ENCODE assay signal across 1 cellular context in the genomic region with DNA sequence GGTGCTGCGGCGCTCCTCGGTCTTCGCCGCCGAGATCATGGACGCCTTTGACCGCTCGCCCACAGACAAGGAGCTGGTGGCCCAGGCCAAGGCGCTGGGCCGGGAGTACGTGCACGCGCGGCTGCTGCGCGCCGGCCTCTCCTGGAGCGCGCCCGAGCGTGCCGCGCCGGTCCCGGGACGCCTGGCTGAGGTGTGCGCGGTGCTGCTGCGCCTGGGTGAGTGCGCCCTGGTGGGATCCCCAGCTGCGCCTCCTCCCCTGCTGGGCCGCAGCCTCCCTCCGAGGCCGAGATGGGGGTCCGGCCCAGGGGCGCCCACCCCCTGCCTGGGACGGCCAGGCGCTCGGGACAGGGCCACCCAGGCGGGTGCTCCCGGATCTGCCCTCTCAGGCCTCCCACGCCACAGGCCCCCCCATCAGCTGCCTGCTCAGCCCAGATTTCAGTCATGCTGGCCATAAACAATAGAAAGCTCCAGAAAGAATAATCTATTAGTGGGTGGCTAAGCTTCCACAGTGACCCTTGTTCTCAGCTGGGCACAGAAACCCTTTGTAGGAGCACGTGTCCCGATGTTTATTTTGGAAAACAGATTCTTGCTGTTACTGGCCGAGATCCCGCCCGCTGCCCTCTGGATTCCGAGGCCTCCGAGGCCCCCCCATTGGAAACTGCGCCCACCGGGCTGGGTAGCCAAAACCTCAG.
TF ChIP-seq lines count a peak whose summit lies in the region.

No MANE protein-coding gene starts in this region.

TF ChIP-seq in HepG2, 621 proteins besides CTCF, POLR2A, EP300 and RAD21 (continued from another document and continues in another):
- TF ChIP-seq, protein P1, sequence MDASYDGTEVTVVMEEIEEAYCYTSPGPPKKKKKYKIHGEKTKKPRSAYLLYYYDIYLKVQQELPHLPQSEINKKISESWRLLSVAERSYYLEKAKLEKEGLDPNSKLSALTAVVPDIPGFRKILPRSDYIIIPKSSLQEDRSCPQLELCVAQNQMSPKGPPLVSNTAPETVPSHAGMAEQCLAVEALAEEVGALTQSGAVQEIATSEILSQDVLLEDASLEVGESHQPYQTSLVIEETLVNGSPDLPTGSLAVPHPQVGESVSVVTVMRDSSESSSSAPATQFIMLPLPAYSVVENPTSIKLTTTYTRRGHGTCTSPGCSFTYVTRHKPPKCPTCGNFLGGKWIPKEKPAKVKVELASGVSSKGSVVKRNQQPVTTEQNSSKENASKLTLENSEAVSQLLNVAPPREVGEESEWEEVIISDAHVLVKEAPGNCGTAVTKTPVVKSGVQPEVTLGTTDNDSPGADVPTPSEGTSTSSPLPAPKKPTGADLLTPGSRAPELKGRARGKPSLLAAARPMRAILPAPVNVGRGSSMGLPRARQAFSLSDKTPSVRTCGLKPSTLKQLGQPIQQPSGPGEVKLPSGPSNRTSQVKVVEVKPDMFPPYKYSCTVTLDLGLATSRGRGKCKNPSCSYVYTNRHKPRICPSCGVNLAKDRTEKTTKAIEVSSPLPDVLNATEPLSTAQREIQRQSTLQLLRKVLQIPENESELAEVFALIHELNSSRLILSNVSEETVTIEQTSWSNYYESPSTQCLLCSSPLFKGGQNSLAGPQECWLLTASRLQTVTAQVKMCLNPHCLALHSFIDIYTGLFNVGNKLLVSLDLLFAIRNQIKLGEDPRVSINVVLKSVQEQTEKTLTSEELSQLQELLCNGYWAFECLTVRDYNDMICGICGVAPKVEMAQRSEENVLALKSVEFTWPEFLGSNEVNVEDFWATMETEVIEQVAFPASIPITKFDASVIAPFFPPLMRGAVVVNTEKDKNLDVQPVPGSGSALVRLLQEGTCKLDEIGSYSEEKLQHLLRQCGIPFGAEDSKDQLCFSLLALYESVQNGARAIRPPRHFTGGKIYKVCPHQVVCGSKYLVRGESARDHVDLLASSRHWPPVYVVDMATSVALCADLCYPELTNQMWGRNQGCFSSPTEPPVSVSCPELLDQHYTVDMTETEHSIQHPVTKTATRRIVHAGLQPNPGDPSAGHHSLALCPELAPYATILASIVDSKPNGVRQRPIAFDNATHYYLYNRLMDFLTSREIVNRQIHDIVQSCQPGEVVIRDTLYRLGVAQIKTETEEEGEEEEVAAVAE (CRISPR knock-in tag; IDR thresholded peaks at IDR 0.05; ENCODE audit: borderline replicate concordance) = no peak
- no peak for TF ChIP-seq ZNF839 (CRISPR knock-in tag; IDR thresholded peaks at IDR 0.05; ENCODE audit: borderline replicate concordance)
- TF ChIP-seq ARNTL (CRISPR knock-in tag; IDR thresholded peaks at IDR 0.05) = peak; percentile 60; the same call in 1 of the 2 replicates
- TF ChIP-seq, protein P2, sequence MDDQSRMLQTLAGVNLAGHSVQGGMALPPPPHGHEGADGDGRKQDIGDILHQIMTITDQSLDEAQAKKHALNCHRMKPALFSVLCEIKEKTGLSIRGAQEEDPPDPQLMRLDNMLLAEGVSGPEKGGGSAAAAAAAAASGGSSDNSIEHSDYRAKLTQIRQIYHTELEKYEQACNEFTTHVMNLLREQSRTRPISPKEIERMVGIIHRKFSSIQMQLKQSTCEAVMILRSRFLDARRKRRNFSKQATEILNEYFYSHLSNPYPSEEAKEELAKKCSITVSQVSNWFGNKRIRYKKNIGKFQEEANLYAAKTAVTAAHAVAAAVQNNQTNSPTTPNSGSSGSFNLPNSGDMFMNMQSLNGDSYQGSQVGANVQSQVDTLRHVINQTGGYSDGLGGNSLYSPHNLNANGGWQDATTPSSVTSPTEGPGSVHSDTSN (CRISPR knock-in tag; IDR thresholded peaks at IDR 0.05; ENCODE audit: borderline replicate concordance) = peak; percentile 67; the same call in 1 of the 2 replicates
- TF ChIP-seq ZNF572 (CRISPR knock-in tag; IDR thresholded peaks at IDR 0.05) = no peak
- peak; percentile 67; the same call in 1 of the 2 replicates for TF ChIP-seq ZNF256 (CRISPR knock-in tag; conservative IDR thresholded peaks at IDR 0.05)
- TF ChIP-seq MEIS2 (CRISPR knock-in tag; IDR thresholded peaks at IDR 0.05) = peak; percentile 20; the same call in 1 of the 2 replicates
- TF ChIP-seq ZNF331 (CRISPR knock-in tag; IDR thresholded peaks at IDR 0.05) = peak; percentile 53
- 0 out of 2 replicates have a peak, but pooled peaks have one; percentile 45 for TF ChIP-seq ZNF773 (CRISPR knock-in tag; IDR thresholded peaks at IDR 0.05; ENCODE audit: borderline replicate concordance)
- TF ChIP-seq, protein P3, sequence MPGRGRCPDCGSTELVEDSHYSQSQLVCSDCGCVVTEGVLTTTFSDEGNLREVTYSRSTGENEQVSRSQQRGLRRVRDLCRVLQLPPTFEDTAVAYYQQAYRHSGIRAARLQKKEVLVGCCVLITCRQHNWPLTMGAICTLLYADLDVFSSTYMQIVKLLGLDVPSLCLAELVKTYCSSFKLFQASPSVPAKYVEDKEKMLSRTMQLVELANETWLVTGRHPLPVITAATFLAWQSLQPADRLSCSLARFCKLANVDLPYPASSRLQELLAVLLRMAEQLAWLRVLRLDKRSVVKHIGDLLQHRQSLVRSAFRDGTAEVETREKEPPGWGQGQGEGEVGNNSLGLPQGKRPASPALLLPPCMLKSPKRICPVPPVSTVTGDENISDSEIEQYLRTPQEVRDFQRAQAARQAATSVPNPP (CRISPR knock-in tag; IDR thresholded peaks at IDR 0.05) = 0 out of 2 replicates have a peak, but pooled peaks have one; percentile 47
- TF ChIP-seq, protein P4, sequence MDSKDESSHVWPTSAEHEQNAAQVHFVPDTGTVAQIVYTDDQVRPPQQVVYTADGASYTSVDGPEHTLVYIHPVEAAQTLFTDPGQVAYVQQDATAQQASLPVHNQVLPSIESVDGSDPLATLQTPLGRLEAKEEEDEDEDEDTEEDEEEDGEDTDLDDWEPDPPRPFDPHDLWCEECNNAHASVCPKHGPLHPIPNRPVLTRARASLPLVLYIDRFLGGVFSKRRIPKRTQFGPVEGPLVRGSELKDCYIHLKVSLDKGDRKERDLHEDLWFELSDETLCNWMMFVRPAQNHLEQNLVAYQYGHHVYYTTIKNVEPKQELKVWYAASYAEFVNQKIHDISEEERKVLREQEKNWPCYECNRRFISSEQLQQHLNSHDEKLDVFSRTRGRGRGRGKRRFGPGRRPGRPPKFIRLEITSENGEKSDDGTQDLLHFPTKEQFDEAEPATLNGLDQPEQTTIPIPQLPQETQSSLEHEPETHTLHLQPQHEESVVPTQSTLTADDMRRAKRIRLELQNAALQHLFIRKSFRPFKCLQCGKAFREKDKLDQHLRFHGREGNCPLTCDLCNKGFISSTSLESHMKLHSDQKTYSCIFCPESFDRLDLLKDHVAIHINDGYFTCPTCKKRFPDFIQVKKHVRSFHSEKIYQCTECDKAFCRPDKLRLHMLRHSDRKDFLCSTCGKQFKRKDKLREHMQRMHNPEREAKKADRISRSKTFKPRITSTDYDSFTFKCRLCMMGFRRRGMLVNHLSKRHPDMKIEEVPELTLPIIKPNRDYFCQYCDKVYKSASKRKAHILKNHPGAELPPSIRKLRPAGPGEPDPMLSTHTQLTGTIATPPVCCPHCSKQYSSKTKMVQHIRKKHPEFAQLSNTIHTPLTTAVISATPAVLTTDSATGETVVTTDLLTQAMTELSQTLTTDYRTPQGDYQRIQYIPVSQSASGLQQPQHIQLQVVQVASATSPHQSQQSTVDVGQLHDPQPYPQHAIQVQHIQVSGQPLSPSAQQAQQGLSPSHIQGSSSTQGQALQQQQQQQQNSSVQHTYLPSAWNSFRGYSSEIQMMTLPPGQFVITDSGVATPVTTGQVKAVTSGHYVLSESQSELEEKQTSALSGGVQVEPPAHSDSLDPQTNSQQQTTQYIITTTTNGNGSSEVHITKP (CRISPR knock-in tag; IDR thresholded peaks at IDR 0.05; ENCODE audit: low read depth) = no peak
- 0 out of 2 replicates have a peak, but pooled peaks have one; percentile 56 for TF ChIP-seq ZNF124 (CRISPR knock-in tag; IDR thresholded peaks at IDR 0.05)
- TF ChIP-seq KLF6 (CRISPR knock-in tag; IDR thresholded peaks at IDR 0.05) = no peak
- TF ChIP-seq, protein P5, sequence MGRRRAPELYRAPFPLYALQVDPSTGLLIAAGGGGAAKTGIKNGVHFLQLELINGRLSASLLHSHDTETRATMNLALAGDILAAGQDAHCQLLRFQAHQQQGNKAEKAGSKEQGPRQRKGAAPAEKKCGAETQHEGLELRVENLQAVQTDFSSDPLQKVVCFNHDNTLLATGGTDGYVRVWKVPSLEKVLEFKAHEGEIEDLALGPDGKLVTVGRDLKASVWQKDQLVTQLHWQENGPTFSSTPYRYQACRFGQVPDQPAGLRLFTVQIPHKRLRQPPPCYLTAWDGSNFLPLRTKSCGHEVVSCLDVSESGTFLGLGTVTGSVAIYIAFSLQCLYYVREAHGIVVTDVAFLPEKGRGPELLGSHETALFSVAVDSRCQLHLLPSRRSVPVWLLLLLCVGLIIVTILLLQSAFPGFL (CRISPR knock-in tag; IDR thresholded peaks at IDR 0.05) = 0 out of 2 replicates have a peak, but pooled peaks have one; percentile 54
- no peak for TF ChIP-seq MAFK (conservative IDR thresholded peaks at IDR 0.05 in 1 of 2, IDR thresholded peaks at IDR 0.05 in 1 of 2; ENCODE audit: low read length in 2 of 2)
- no peak for TF ChIP-seq HDAC2 (CRISPR knock-in tag; IDR thresholded peaks at IDR 0.05)
- 0 out of 2 replicates have a peak, but pooled peaks have one; percentile 9 for TF ChIP-seq RARA (CRISPR knock-in tag; IDR thresholded peaks at IDR 0.05)
- peak; percentile 92 for TF ChIP-seq SRSF1 (optimal IDR thresholded peaks at IDR 0.05; ENCODE audit: low read depth, low read length)
- TF ChIP-seq REPIN1 (CRISPR knock-in tag; IDR thresholded peaks at IDR 0.05; ENCODE audit: borderline replicate concordance, low read depth) = peak; percentile 78
- TF ChIP-seq, protein P6, sequence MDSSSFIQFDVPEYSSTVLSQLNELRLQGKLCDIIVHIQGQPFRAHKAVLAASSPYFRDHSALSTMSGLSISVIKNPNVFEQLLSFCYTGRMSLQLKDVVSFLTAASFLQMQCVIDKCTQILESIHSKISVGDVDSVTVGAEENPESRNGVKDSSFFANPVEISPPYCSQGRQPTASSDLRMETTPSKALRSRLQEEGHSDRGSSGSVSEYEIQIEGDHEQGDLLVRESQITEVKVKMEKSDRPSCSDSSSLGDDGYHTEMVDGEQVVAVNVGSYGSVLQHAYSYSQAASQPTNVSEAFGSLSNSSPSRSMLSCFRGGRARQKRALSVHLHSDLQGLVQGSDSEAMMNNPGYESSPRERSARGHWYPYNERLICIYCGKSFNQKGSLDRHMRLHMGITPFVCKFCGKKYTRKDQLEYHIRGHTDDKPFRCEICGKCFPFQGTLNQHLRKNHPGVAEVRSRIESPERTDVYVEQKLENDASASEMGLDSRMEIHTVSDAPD (CRISPR knock-in tag; IDR thresholded peaks at IDR 0.05) = peak; percentile 56; the same call in 1 of the 2 replicates
- TF ChIP-seq ZNF776 (CRISPR knock-in tag; IDR thresholded peaks at IDR 0.05) = peak; percentile 11; the same call in 1 of the 2 replicates
- no peak for TF ChIP-seq ZKSCAN1 (IDR thresholded peaks at IDR 0.05; ENCODE audit: low read length)
- TF ChIP-seq ZFP90 (CRISPR knock-in tag; IDR thresholded peaks at IDR 0.05; ENCODE audit: borderline replicate concordance) = 0 out of 2 replicates have a peak, but pooled peaks have one; percentile 51
- TF ChIP-seq, protein P7, sequence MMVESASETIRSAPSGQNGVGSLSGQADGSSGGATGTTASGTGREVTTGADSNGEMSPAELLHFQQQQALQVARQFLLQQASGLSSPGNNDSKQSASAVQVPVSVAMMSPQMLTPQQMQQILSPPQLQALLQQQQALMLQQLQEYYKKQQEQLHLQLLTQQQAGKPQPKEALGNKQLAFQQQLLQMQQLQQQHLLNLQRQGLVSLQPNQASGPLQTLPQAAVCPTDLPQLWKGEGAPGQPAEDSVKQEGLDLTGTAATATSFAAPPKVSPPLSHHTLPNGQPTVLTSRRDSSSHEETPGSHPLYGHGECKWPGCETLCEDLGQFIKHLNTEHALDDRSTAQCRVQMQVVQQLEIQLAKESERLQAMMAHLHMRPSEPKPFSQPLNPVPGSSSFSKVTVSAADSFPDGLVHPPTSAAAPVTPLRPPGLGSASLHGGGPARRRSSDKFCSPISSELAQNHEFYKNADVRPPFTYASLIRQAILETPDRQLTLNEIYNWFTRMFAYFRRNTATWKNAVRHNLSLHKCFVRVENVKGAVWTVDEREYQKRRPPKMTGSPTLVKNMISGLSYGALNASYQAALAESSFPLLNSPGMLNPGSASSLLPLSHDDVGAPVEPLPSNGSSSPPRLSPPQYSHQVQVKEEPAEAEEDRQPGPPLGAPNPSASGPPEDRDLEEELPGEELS (CRISPR knock-in tag; IDR thresholded peaks at IDR 0.05) = peak; percentile 74
- TF ChIP-seq SNAI1 (CRISPR knock-in tag; IDR thresholded peaks at IDR 0.05; ENCODE audit: borderline replicate concordance) = 0 out of 2 replicates have a peak, but pooled peaks have one; percentile 64
- no peak for TF ChIP-seq NR2F6 (IDR thresholded peaks at IDR 0.05)
- TF ChIP-seq NR2F6 (CRISPR knock-in tag; IDR thresholded peaks at IDR 0.05) = no peak; the same call in 1 of the 2 replicates
- peak; percentile 58 for TF ChIP-seq SPEN (CRISPR knock-in tag; IDR thresholded peaks at IDR 0.05; ENCODE audit: low read depth)
- peak; percentile 66 for TF ChIP-seq PHF8 (CRISPR knock-in tag; IDR thresholded peaks at IDR 0.05)
- peak; percentile 13 for TF ChIP-seq ERF (CRISPR knock-in tag; IDR thresholded peaks at IDR 0.05)
- TF ChIP-seq, protein P8, sequence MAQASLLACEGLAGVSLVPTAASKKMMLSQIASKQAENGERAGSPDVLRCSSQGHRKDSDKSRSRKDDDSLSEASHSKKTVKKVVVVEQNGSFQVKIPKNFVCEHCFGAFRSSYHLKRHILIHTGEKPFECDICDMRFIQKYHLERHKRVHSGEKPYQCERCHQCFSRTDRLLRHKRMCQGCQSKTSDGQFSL (CRISPR knock-in tag; IDR thresholded peaks at IDR 0.05) = peak; percentile 82
- peak; percentile 51 for TF ChIP-seq POLR2G (IDR thresholded peaks at IDR 0.05; ENCODE audit: low read depth, low read length)
- TF ChIP-seq TBP (CRISPR knock-in tag; IDR thresholded peaks at IDR 0.05) = peak; percentile 89; the same call in 1 of the 2 replicates
- TF ChIP-seq, protein P9, sequence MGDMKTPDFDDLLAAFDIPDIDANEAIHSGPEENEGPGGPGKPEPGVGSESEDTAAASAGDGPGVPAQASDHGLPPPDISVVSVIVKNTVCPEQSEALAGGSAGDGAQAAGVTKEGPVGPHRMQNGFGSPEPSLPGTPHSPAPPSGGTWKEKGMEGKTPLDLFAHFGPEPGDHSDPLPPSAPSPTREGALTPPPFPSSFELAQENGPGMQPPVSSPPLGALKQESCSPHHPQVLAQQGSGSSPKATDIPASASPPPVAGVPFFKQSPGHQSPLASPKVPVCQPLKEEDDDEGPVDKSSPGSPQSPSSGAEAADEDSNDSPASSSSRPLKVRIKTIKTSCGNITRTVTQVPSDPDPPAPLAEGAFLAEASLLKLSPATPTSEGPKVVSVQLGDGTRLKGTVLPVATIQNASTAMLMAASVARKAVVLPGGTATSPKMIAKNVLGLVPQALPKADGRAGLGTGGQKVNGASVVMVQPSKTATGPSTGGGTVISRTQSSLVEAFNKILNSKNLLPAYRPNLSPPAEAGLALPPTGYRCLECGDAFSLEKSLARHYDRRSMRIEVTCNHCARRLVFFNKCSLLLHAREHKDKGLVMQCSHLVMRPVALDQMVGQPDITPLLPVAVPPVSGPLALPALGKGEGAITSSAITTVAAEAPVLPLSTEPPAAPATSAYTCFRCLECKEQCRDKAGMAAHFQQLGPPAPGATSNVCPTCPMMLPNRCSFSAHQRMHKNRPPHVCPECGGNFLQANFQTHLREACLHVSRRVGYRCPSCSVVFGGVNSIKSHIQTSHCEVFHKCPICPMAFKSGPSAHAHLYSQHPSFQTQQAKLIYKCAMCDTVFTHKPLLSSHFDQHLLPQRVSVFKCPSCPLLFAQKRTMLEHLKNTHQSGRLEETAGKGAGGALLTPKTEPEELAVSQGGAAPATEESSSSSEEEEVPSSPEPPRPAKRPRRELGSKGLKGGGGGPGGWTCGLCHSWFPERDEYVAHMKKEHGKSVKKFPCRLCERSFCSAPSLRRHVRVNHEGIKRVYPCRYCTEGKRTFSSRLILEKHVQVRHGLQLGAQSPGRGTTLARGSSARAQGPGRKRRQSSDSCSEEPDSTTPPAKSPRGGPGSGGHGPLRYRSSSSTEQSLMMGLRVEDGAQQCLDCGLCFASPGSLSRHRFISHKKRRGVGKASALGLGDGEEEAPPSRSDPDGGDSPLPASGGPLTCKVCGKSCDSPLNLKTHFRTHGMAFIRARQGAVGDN (CRISPR knock-in tag; IDR thresholded peaks at IDR 0.05) = peak; percentile 94
- TF ChIP-seq NRL (CRISPR knock-in tag; IDR thresholded peaks at IDR 0.05; ENCODE audit: borderline replicate concordance) = 0 out of 2 replicates have a peak, but pooled peaks have one; percentile 71
